Comparison of ENCODE assay signal across 10 cellular contexts in the genomic region with DNA sequence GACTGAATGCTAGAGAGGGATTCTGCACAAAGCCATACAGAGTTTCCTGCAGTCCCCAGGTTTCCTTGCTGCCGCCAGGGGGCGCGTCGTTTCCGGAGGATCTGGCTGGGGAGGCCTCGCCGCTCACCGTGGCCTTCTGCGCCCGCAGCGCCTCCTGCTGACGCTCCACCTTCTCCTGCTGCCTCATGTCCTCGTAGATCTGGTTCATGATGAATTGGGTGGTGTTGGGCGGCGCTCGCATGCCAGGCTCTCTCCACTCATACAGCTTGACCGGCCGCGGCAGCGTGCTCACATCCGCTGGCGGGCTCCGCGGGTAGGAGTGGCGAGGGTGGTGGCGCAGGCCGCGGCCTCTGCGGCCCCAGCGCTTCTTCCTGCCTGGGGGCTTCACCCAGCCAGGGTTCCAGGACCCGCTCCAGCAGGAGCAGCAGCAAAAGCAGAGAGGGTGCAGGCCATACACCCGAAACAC.
DNase-seq lines count a peak whose midpoint lies in the region; ATAC-seq and TF ChIP-seq lines count a peak whose summit lies in the region.
"Had no signal": no experiment of that assay in that cellular context is flagged by ENCODE, and none has a peak within 500 bp of the region (broad histone marks: within the 10 kb centered on the region; RNA-seq: fewer than 3 reads in every experiment).

No MANE protein-coding gene starts in this region.

- H3K4me3 ChIP-seq in AG09309 (ENCODE audit: control insufficient read depth, low read depth, low read length) (no peak overlapping the region), SU-DHL-6 (ENCODE audit: insufficient read depth, low read length, poor library complexity, severe bottlenecking) (no peak overlapping the region)

- TF ChIP-seq CTCF in AG09309 (IDR thresholded peaks at IDR 0.05; ENCODE audit: control insufficient read depth, insufficient read depth, low read depth, low read length, missing control alignments): peak; percentile 18
- peak; percentile 96 for TF ChIP-seq CTCF in SU-DHL-6 (IDR thresholded peaks at IDR 0.05; ENCODE audit: insufficient read depth, low read length, poor library complexity, severe bottlenecking)

- no peak overlapping the region for H3K27ac ChIP-seq in SU-DHL-6 (ENCODE audit: low read depth, low read length)

- H3K9ac ChIP-seq in SU-DHL-6 (ENCODE audit: low read length): no peak overlapping the region

- no peaks in the 10 kb centered on the region for H4K20me1 ChIP-seq in SU-DHL-6 (ENCODE audit: low read depth, low read length)

- no peaks in the 10 kb centered on the region for H3K9me2 ChIP-seq in SU-DHL-6 (replicated peaks; ENCODE audit: insufficient read depth, low read length)

- no peak overlapping the region for H3K4me2 ChIP-seq in SU-DHL-6 (ENCODE audit: low read depth, low read length, poor library complexity, severe bottlenecking)

- H3K27me3 ChIP-seq in SU-DHL-6 (ENCODE audit: low read length): no peaks in the 10 kb centered on the region

- H3K79me2 ChIP-seq in SU-DHL-6 (ENCODE audit: insufficient read depth, low read length): no peaks in the 10 kb centered on the region

- DNase-seq in AG09309 (ENCODE audit: low read depth): no peak
- peak; percentile 77 for DNase-seq in iPS-NIHi7 (ENCODE audit: extremely low spot score)
- no peak for DNase-seq in NOMO-1 treated with DMSO at 0.1 percent for 48 hours (lab: John Stamatoyannopoulos, UW; ENCODE audit: unreplicated experiment)
- DNase-seq in globus pallidus (ENCODE audit: low spot score): no peak
- DNase-seq: activated effector memory CD4-positive, alpha-beta T cell treated with Interleukin-2 at 50 U/mL for 16 hours; SHP77 treated with DMSO at 0.1 percent for 48 hours had no signal

- no peaks in the 10 kb centered on the region for H3F3A ChIP-seq in SU-DHL-6 (ENCODE audit: insufficient read depth)

- no peaks in the 10 kb centered on the region for H3K36me3 ChIP-seq in SU-DHL-6 (ENCODE audit: low read length)

- ATAC-seq in GM19351 (IDR thresholded peaks at IDR 0.05; ENCODE audit: unreplicated experiment) (peak; percentile 97), GM21737 (IDR thresholded peaks at IDR 0.05; ENCODE audit: unreplicated experiment) (no peak), HG02623 (IDR thresholded peaks at IDR 0.05; ENCODE audit: unreplicated experiment) (no peak)

- no peak overlapping the region for H2AFZ ChIP-seq in SU-DHL-6 (ENCODE audit: low read depth, low read length, severe bottlenecking)

- H3K9me3 ChIP-seq in SU-DHL-6 (ENCODE audit: insufficient read depth, low read length): no peaks in the 10 kb centered on the region
